In genomic region chr1:182600745-182601415, GRCh38 we compare ENCODE assay signal across 10 cellular contexts. TPM values are rescaled to one million over a fixed set of nuclear protein-coding genes. Genes with fewer than 3 reads are reported as not detected.
DNase-seq lines count a peak whose midpoint lies in the region; ATAC-seq and TF ChIP-seq lines count a peak whose summit lies in the region.
"Had no signal": no experiment of that assay in that cellular context is flagged by ENCODE, and none has a peak within 500 bp of the region (broad histone marks: within the 10 kb centered on the region; RNA-seq: fewer than 3 reads in every experiment).

No MANE protein-coding gene starts in this region.

- H3K36me3 ChIP-seq in BLaER1 (peaks cover 37% of the 10 kb centered on the region), SU-DHL-6 (ENCODE audit: low read length) (no peaks in the 10 kb centered on the region; the same call in none of the 2 replicates), trophoblast cell (ENCODE audit: control insufficient read depth in 1 of 2, insufficient read depth in 2 of 2, low read length in 2 of 2) (peaks cover 27 to 33% of the 10 kb centered on the region in 2 experiments)
- H3K36me3 ChIP-seq: pancreas had no signal

- no peak overlapping the region for H2BK120ac ChIP-seq in trophoblast cell (ENCODE audit: insufficient read depth, low read length, poor library complexity)

- H4K12ac ChIP-seq in trophoblast cell (ENCODE audit: low read depth, low read length), result no peak overlapping the region

- no peak overlapping the region for H2BK12ac ChIP-seq in trophoblast cell (ENCODE audit: low read length)

- H2AK5ac ChIP-seq in trophoblast cell (ENCODE audit: low read length), result no peak overlapping the region

- H2BK5ac ChIP-seq in trophoblast cell (ENCODE audit: low read depth, low read length, poor library complexity), result no peak overlapping the region

- H3K9me3 ChIP-seq in BLaER1 (no peaks in the 10 kb centered on the region), SU-DHL-6 (ENCODE audit: insufficient read depth, low read length) (no peaks in the 10 kb centered on the region), trophoblast cell (ENCODE audit: insufficient read depth, low read depth, low read length) (peaks cover 3% of the 10 kb centered on the region)
- H3K9me3 ChIP-seq: pancreas, testis had no signal

- peaks cover 42% of the 10 kb centered on the region for H4K20me1 ChIP-seq in BLaER1
- no peaks in the 10 kb centered on the region; the same call in 1 of the 2 replicates for H4K20me1 ChIP-seq in SU-DHL-6 (ENCODE audit: low read depth, low read length)

- no CpG with 5 or more reads among the region's 5 CpGs for WGBS in trophoblast cell (ENCODE audit: extremely low coverage, insufficient coverage, insufficient read length)

- no peak for TF ChIP-seq CTCF in GM12875 (IDR thresholded peaks at IDR 0.05; ENCODE audit: borderline replicate concordance, insufficient read depth, low read depth, low read length)
- no peak for TF ChIP-seq CTCF in SU-DHL-6 (IDR thresholded peaks at IDR 0.05; ENCODE audit: insufficient read depth, low read length, poor library complexity, severe bottlenecking)
- TF ChIP-seq CTCF in GM13976 (IDR thresholded peaks at IDR 0.05; ENCODE audit: borderline replicate concordance, control extremely low read depth, extremely low read depth, insufficient read depth, missing control alignments), result no peak

- peaks cover 19% of the 10 kb centered on the region for H3K79me2 ChIP-seq in SU-DHL-6 (ENCODE audit: insufficient read depth, low read length)
- peaks cover 19% of the 10 kb centered on the region for H3K79me2 ChIP-seq in trophoblast cell (ENCODE audit: control insufficient read depth, insufficient read depth, low read length, poor library complexity)

- H3K27ac ChIP-seq in BLaER1 (peak overlapping the region; percentile 57), SU-DHL-6 (ENCODE audit: low read depth, low read length) (no peak overlapping the region), trophoblast cell (ENCODE audit: low read depth, low read length) (peak overlapping the region; percentile 1)

- DNase-seq in trophoblast cell (no peak), SK-N-DZ (ENCODE audit: low spot score) (no peak), GM13976 (ENCODE audit: low spot score) (no peak)

- H3K79me1 ChIP-seq in trophoblast cell (ENCODE audit: low read length), result peaks cover 21% of the 10 kb centered on the region

- in situ Hi-C loops in GM13976 (cut with MboI; ENCODE audit: low sequenced_read_pairs, unreplicated experiment), result no loop called here

- no peak overlapping the region for H4K8ac ChIP-seq in trophoblast cell (ENCODE audit: low read depth, low read length)

- no peak overlapping the region for H3K14ac ChIP-seq in trophoblast cell (ENCODE audit: low read length)

- H3K23ac ChIP-seq in trophoblast cell (ENCODE audit: low read length), result no peak overlapping the region

- peaks cover 23% of the 10 kb centered on the region for H3F3A ChIP-seq in SU-DHL-6 (ENCODE audit: insufficient read depth)

- H3K4me1 ChIP-seq in BLaER1 (peaks cover 65% of the 10 kb centered on the region), trophoblast cell (ENCODE audit: control insufficient read depth in 1 of 2, insufficient read depth in 2 of 2, low read length in 2 of 2) (peaks cover 25% of the 10 kb centered on the region in 2 experiments)

- peak overlapping the region; percentile 94 for H3K4me2 ChIP-seq in BLaER1
- H3K4me2 ChIP-seq in SU-DHL-6 (ENCODE audit: low read depth, low read length, poor library complexity, severe bottlenecking), result peak overlapping the region; percentile 83
- H3K4me2 ChIP-seq in trophoblast cell (ENCODE audit: low read length), result no peak overlapping the region
- H3K4me2 ChIP-seq: smooth muscle cell had no signal

- no peaks in the 10 kb centered on the region for H3K27me3 ChIP-seq in BLaER1
- H3K27me3 ChIP-seq in SU-DHL-6 (ENCODE audit: low read length), result no peaks in the 10 kb centered on the region
- no peaks in the 10 kb centered on the region for H3K27me3 ChIP-seq in trophoblast cell (ENCODE audit: insufficient read depth, low read length)
- H3K27me3 ChIP-seq: pancreas, testis had no signal

- H3K9me2 ChIP-seq in SU-DHL-6 (replicated peaks; ENCODE audit: insufficient read depth, low read length), result no peaks in the 10 kb centered on the region

- no peak overlapping the region for H4K91ac ChIP-seq in trophoblast cell (ENCODE audit: low read depth, low read length)

- H3K4me3 ChIP-seq in BLaER1, result no peak overlapping the region; the same call in 1 of the 2 replicates
- H3K4me3 ChIP-seq in GM12875 (ENCODE audit: low read depth, low read length), result peak overlapping the region; percentile 33
- H3K4me3 ChIP-seq in SU-DHL-6 (ENCODE audit: insufficient read depth, low read length, poor library complexity, severe bottlenecking), result no peak overlapping the region
- H3K4me3 ChIP-seq in trophoblast cell (ENCODE audit: low read depth, low read length), result no peak overlapping the region
- H3K4me3 ChIP-seq: smooth muscle cell, testis had no signal

- H3K18ac ChIP-seq in trophoblast cell (ENCODE audit: low read length), result peak overlapping the region; percentile 7

- H2AFZ ChIP-seq in SU-DHL-6 (ENCODE audit: low read depth, low read length, severe bottlenecking) (no peak overlapping the region), trophoblast cell (ENCODE audit: insufficient read depth, low read length, poor library complexity) (no peak overlapping the region)

- no peak overlapping the region for H3K4ac ChIP-seq in trophoblast cell (ENCODE audit: low read depth, low read length)

- H3K9ac ChIP-seq in BLaER1, result peak overlapping the region; percentile 46; the same call in 1 of the 2 replicates
- H3K9ac ChIP-seq in SU-DHL-6 (ENCODE audit: low read length), result no peak overlapping the region; the same call in 1 of the 2 replicates
- H3K9ac ChIP-seq in trophoblast cell (ENCODE audit: low read length), result no peak overlapping the region

- ATAC-seq in GM18867 (IDR thresholded peaks at IDR 0.05; ENCODE audit: unreplicated experiment), result no peak

RNA-seq across cellular contexts. Expression of gene RGS16, which starts 3.3 kb away (rescaled TPM):
- polyA plus RNA-seq in trophoblast cell (2013), result 138 and 141 TPM in 2 replicates
- polyA plus RNA-seq in SK-N-DZ (2014; cell fraction: cytosol; rRNA removed), result 0.94 and 1.0 TPM in 2 replicates
- 0.24 and 0.40 TPM in 2 replicates for polyA plus RNA-seq in SK-N-DZ (2014; cell fraction: nucleus; rRNA removed)

RNA-seq across cellular contexts. Expression of gene RNASEL, which starts 11.8 kb away (rescaled TPM):
- 1.2 and 1.4 TPM in 2 replicates for polyA plus RNA-seq in trophoblast cell (2013)
- 0.07 and 0.50 TPM in 2 replicates for polyA plus RNA-seq in SK-N-DZ (2014; cell fraction: cytosol; rRNA removed)
- polyA plus RNA-seq in SK-N-DZ (2014; cell fraction: nucleus; rRNA removed), result 0.43 TPM in 1 of 2 replicates, not detected in the other
